18 cellular contexts compared by ENCODE assay signal in the genomic region with DNA sequence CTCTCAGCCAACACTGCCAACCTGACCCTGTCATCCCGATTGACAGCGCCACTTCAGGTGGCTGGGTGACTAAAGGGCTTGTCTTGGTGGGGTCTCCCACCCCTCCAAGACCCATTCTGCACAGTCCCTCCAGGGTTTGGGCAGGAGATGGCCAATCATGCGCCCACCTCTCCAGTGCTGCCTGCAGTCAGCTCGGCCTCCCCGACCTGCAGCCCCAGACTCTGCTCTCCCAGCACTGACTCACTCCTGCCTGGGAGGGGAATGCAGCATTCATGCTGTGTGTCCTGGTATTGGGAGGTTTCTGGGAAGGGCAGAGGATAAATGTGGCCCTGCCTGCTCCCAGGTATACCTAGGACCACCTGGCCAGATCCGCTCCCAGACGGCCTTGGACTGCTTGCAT. TPM values are rescaled to one million over a fixed set of nuclear protein-coding genes. Genes with fewer than 3 reads are reported as not detected.
"Had no signal": no experiment of that assay in that cellular context is flagged by ENCODE, and none has a peak within 500 bp of the region (broad histone marks: within the 10 kb centered on the region; RNA-seq: fewer than 3 reads in every experiment).

No MANE protein-coding gene starts in this region.

- DNase-seq: activated CD4-positive, alpha-beta T cell treated with anti-CD3 and anti-CD28 coated beads for 4 hours; activated CD8-positive, alpha-beta T cell treated with anti-CD3 and anti-CD28 coated beads, Interleukin-2, amount 10 ng/mL, durations not matched to agents 7 days and 5 days; activated gamma-delta T cell; erythroblast; kidney glomerular epithelial cell; left ventricle myocardium inferior; stimulated activated CD4-positive, alpha-beta T cell treated with anti-CD3 and anti-CD28 coated beads, Interleukin-12 subunit alpha, Interleukin-12 subunit beta, amount 100 ng/mL, for 4 hours; stimulated activated CD4-positive, alpha-beta T cell treated with anti-CD3 and anti-CD28 coated beads, Interleukin-1b, Interleukin-23, amount 100 ng/mL, for 48 hours; stimulated activated naive CD8-positive, alpha-beta T cell treated with anti-CD3 and anti-CD28 coated beads, Interleukin-15, Interleukin-2, amounts not matched to agents 100 U/mL and 50 U/mL, for 24 hours; substantia nigra; tibial artery; uterus had no signal

- H3K36me3 ChIP-seq: ascending aorta, left ventricle myocardium inferior, uterus had no signal

- H3K9me3 ChIP-seq: ascending aorta, left ventricle myocardium inferior, tibial artery, uterus had no signal

- H3K36me3 Mint-ChIP-seq: activated naive CD4-positive, alpha-beta T cell treated with anti-CD3 and anti-CD28 coated beads, Interleukin-2, amount 50 U/mL, for 24 hours; WTC11 had no signal

- H3K27me3 ChIP-seq: ascending aorta, dorsolateral prefrontal cortex, tibial artery, uterus had no signal

- ATAC-seq: activated CD8-positive, alpha-beta T cell treated with anti-CD3 and anti-CD28 coated beads, Interleukin-2, amount 10 ng/mL, durations not matched to agents 7 days and 5 days; stimulated activated naive CD8-positive, alpha-beta T cell treated with anti-CD3 and anti-CD28 coated beads, Interleukin-15, Interleukin-2, amounts not matched to agents 100 U/mL and 50 U/mL, for 24 hours; WTC11 had no signal

- H3K4me1 ChIP-seq: ascending aorta, tibial artery, uterus had no signal

- H3K4me3 Mint-ChIP-seq: activated CD8-positive, alpha-beta T cell treated with anti-CD3 and anti-CD28 coated beads, Interleukin-2, amount 10 ng/mL, durations not matched to agents 7 days and 5 days; activated naive CD4-positive, alpha-beta T cell treated with anti-CD3 and anti-CD28 coated beads, Interleukin-2, amount 50 U/mL, for 24 hours; T-helper 2 cell treated with Interferon-gamma antibody and Interleukin-4, amounts not matched to agents 5 μg/mL and 100 μg/mL, for 36 hours; WTC11 had no signal

- H3K9me3 Mint-ChIP-seq: activated naive CD4-positive, alpha-beta T cell treated with anti-CD3 and anti-CD28 coated beads, Interleukin-2, amount 50 U/mL, for 24 hours; T-helper 2 cell treated with Interferon-gamma antibody and Interleukin-4, amounts not matched to agents 5 μg/mL and 100 μg/mL, for 36 hours; WTC11 had no signal

- H3K27ac Mint-ChIP-seq: activated CD8-positive, alpha-beta T cell treated with anti-CD3 and anti-CD28 coated beads, Interleukin-2, amount 10 ng/mL, durations not matched to agents 7 days and 5 days; activated naive CD4-positive, alpha-beta T cell treated with anti-CD3 and anti-CD28 coated beads, Interleukin-2, amount 50 U/mL, for 24 hours; progenitor cell of endocrine pancreas; T-helper 2 cell treated with Interferon-gamma antibody and Interleukin-4, amounts not matched to agents 5 μg/mL and 100 μg/mL, for 36 hours; WTC11 had no signal

- H3K4me3 ChIP-seq: ascending aorta, dorsolateral prefrontal cortex, left ventricle myocardium inferior, tibial artery, uterus had no signal

- H3K27me3 Mint-ChIP-seq: activated naive CD4-positive, alpha-beta T cell treated with anti-CD3 and anti-CD28 coated beads, Interleukin-2, amount 50 U/mL, for 24 hours; progenitor cell of endocrine pancreas had no signal

- H3K4me1 Mint-ChIP-seq: activated naive CD4-positive, alpha-beta T cell treated with anti-CD3 and anti-CD28 coated beads, Interleukin-2, amount 50 U/mL, for 24 hours had no signal

- H3K27ac ChIP-seq: ascending aorta, left ventricle myocardium inferior, tibial artery, uterus had no signal

RNA-seq across cellular contexts. Expression of gene TMEM81, which starts 9.7 kb away (rescaled TPM):
- total RNA-seq: ascending aorta had no signal

RNA-seq across cellular contexts. Expression of gene CNTN2, which starts 31.5 kb away (rescaled TPM):
- total RNA-seq: activated CD8-positive, alpha-beta T cell treated with anti-CD3 and anti-CD28 coated beads, Interleukin-2, amount 10 ng/mL, durations not matched to agents 7 days and 5 days; progenitor cell of endocrine pancreas had no signal
